In the genomic region with DNA sequence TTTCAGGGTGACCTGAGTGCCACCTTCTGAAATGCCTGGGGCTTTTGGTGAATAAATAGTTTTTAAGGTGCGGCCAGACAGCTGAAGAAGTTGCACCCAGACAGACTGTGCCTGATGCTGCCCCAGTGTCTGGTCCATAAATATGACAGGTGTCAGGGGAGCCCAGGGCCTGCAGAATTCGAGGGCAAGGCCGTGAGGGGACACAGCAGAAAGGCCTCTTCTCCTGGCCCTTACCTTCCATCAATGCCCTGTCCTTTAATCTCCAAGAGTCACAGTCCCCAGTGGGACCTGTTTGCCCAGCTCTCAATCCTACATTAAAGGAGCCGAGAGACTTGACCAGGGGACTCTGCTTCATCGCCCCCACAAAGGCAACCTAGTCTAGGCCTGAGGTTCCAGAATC, we compare ENCODE assay signal across 2 cellular contexts.
TF ChIP-seq lines count a peak whose summit lies in the region.

No MANE protein-coding gene starts in this region.

TF ChIP-seq in HepG2, 621 proteins besides CTCF, POLR2A, EP300 and RAD21:
- TF ChIP-seq, protein P1, sequence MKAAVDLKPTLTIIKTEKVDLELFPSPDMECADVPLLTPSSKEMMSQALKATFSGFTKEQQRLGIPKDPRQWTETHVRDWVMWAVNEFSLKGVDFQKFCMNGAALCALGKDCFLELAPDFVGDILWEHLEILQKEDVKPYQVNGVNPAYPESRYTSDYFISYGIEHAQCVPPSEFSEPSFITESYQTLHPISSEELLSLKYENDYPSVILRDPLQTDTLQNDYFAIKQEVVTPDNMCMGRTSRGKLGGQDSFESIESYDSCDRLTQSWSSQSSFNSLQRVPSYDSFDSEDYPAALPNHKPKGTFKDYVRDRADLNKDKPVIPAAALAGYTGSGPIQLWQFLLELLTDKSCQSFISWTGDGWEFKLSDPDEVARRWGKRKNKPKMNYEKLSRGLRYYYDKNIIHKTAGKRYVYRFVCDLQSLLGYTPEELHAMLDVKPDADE (CRISPR knock-in tag; IDR thresholded peaks at IDR 0.05) = no peak
- TF ChIP-seq CCDC6 (CRISPR knock-in tag; IDR thresholded peaks at IDR 0.05) (no peak), MZF1 (CRISPR knock-in tag; IDR thresholded peaks at IDR 0.05; ENCODE audit: borderline replicate concordance) (no peak), PRPF4 (IDR thresholded peaks at IDR 0.05; ENCODE audit: low read depth, low read length, poor library complexity, severe bottlenecking) (no peak), MIER3 (CRISPR knock-in tag; IDR thresholded peaks at IDR 0.05; ENCODE audit: borderline replicate concordance) (no peak), RARA (CRISPR knock-in tag; IDR thresholded peaks at IDR 0.05) (no peak), HCFC1 (IDR thresholded peaks at IDR 0.05; ENCODE audit: low read depth, low read length) (no peak), TCF12 (IDR thresholded peaks at IDR 0.05) (no peak), TCF12 (CRISPR knock-in tag; IDR thresholded peaks at IDR 0.05) (no peak), NCOA5 (CRISPR knock-in tag; IDR thresholded peaks at IDR 0.05) (no peak), ZNF460 (CRISPR knock-in tag; IDR thresholded peaks at IDR 0.05; ENCODE audit: borderline replicate concordance) (no peak), XBP1 (CRISPR knock-in tag; IDR thresholded peaks at IDR 0.05) (no peak), SMAD3 (CRISPR knock-in tag; IDR thresholded peaks at IDR 0.05) (no peak), ZNF703 (CRISPR knock-in tag; IDR thresholded peaks at IDR 0.05; ENCODE audit: borderline replicate concordance) (no peak), PHB2 (IDR thresholded peaks at IDR 0.05; ENCODE audit: partially characterized antibody) (no peak), ZNF678 (CRISPR knock-in tag; IDR thresholded peaks at IDR 0.05) (no peak), ZNF234 (CRISPR knock-in tag; conservative IDR thresholded peaks at IDR 0.05) (no peak), MAFF (IDR thresholded peaks at IDR 0.05; ENCODE audit: low read depth, low read length) (no peak), PTBP1 (IDR thresholded peaks at IDR 0.05; ENCODE audit: low read depth, low read length, poor library complexity, severe bottlenecking) (no peak)
- TF ChIP-seq, protein P2, sequence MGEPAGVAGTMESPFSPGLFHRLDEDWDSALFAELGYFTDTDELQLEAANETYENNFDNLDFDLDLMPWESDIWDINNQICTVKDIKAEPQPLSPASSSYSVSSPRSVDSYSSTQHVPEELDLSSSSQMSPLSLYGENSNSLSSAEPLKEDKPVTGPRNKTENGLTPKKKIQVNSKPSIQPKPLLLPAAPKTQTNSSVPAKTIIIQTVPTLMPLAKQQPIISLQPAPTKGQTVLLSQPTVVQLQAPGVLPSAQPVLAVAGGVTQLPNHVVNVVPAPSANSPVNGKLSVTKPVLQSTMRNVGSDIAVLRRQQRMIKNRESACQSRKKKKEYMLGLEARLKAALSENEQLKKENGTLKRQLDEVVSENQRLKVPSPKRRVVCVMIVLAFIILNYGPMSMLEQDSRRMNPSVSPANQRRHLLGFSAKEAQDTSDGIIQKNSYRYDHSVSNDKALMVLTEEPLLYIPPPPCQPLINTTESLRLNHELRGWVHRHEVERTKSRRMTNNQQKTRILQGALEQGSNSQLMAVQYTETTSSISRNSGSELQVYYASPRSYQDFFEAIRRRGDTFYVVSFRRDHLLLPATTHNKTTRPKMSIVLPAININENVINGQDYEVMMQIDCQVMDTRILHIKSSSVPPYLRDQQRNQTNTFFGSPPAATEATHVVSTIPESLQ (CRISPR knock-in tag; conservative IDR thresholded peaks at IDR 0.05) = no peak
- TF ChIP-seq, protein P3, sequence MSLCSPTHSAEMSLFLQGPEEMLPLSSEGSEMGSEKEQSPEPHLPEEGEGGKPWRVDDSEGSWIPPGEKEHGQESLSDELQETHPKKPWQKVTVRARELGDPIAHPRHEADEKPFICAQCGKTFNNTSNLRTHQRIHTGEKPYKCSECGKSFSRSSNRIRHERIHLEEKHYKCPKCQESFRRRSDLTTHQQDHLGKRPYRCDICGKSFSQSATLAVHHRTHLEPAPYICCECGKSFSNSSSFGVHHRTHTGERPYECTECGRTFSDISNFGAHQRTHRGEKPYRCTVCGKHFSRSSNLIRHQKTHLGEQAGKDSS (CRISPR knock-in tag; IDR thresholded peaks at IDR 0.05; ENCODE audit: borderline replicate concordance, low read depth) = no peak

TF ChIP-seq in SK-N-SH, 30 proteins besides CTCF, POLR2A, EP300 and RAD21:
- TF ChIP-seq YY1 (IDR thresholded peaks at IDR 0.05; ENCODE audit: low read depth) (no peak), EZH2phosphoT487 (IDR thresholded peaks at IDR 0.05; ENCODE audit: borderline replicate concordance, low read depth) (no peak), MXI1 (IDR thresholded peaks at IDR 0.05; ENCODE audit: low read depth, low read length) (no peak), FOXJ3 (CRISPR knock-in tag; IDR thresholded peaks at IDR 0.05) (no peak), RFX5 (IDR thresholded peaks at IDR 0.05; ENCODE audit: low read length) (no peak), MEF2A (IDR thresholded peaks at IDR 0.05; ENCODE audit: borderline replicate concordance, low read depth) (no peak), RXRA (IDR thresholded peaks at IDR 0.05; ENCODE audit: borderline replicate concordance, low read depth) (no peak), TCF12 (IDR thresholded peaks at IDR 0.05) (no peak), FOXM1 (IDR thresholded peaks at IDR 0.05; ENCODE audit: low read depth) (no peak)
- TF ChIP-seq, protein P4, sequence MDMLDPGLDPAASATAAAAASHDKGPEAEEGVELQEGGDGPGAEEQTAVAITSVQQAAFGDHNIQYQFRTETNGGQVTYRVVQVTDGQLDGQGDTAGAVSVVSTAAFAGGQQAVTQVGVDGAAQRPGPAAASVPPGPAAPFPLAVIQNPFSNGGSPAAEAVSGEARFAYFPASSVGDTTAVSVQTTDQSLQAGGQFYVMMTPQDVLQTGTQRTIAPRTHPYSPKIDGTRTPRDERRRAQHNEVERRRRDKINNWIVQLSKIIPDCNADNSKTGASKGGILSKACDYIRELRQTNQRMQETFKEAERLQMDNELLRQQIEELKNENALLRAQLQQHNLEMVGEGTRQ (IDR thresholded peaks at IDR 0.05; ENCODE audit: borderline replicate concordance, low read depth, low read length) = no peak
- TF ChIP-seq, protein P5, sequence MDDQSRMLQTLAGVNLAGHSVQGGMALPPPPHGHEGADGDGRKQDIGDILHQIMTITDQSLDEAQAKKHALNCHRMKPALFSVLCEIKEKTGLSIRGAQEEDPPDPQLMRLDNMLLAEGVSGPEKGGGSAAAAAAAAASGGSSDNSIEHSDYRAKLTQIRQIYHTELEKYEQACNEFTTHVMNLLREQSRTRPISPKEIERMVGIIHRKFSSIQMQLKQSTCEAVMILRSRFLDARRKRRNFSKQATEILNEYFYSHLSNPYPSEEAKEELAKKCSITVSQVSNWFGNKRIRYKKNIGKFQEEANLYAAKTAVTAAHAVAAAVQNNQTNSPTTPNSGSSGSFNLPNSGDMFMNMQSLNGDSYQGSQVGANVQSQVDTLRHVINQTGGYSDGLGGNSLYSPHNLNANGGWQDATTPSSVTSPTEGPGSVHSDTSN (IDR thresholded peaks at IDR 0.05) = no peak
- TF ChIP-seq, protein P6, sequence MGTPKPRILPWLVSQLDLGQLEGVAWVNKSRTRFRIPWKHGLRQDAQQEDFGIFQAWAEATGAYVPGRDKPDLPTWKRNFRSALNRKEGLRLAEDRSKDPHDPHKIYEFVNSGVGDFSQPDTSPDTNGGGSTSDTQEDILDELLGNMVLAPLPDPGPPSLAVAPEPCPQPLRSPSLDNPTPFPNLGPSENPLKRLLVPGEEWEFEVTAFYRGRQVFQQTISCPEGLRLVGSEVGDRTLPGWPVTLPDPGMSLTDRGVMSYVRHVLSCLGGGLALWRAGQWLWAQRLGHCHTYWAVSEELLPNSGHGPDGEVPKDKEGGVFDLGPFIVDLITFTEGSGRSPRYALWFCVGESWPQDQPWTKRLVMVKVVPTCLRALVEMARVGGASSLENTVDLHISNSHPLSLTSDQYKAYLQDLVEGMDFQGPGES (IDR thresholded peaks at IDR 0.05; ENCODE audit: low read depth, low read length) = no peak
- TF ChIP-seq, protein P7, sequence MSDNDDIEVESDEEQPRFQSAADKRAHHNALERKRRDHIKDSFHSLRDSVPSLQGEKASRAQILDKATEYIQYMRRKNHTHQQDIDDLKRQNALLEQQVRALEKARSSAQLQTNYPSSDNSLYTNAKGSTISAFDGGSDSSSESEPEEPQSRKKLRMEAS (IDR thresholded peaks at IDR 0.05; ENCODE audit: low read depth) = no peak
TF ChIP-seq in SK-N-SH: peak in this region for 0.
